9 cellular contexts compared by ENCODE assay signal in genomic region chr4:73868206-73869129, GRCh38. TPM values are rescaled to one million over a fixed set of nuclear protein-coding genes. Genes with fewer than 3 reads are reported as not detected.
A peak's percentile ranks its signal among the peaks of the same experiment; 100 is the strongest.
DNase-seq lines count a peak whose midpoint lies in the region; ATAC-seq, FAIRE-seq and TF ChIP-seq lines count a peak whose summit lies in the region.
"Had no signal": no experiment of that assay in that cellular context is flagged by ENCODE, and none has a peak within 500 bp of the region (broad histone marks: within the 10 kb centered on the region; RNA-seq: fewer than 3 reads in every experiment).

No MANE protein-coding gene starts in this region.

- 25% methylated on average over 16 of the region's 16 CpGs for WGBS in K562 (ENCODE audit: insufficient coverage, low coverage, missing lambda C conversion rate)

- peak overlapping the region; percentile 61 to 91 for H3K9ac ChIP-seq in K562 (ENCODE audit: insufficient read depth in 1 of 2, low read depth in 2 of 2, low read length in 2 of 2)
- no peak overlapping the region for H3K9ac ChIP-seq in iPS-15b (ENCODE audit: low read depth, low read length)

- POLR2A ChIA-PET in K562 (lab: Yijun Ruan, JAX), result interaction anchor here (0.6 to 0.7 kb wide), 3 partner anchors 8 to 14 kb away, joined by 3 to 4 read pairs (median 3); no protein-coding TSS in a partner anchor

- H3K27ac Mint-ChIP-seq in activated T-cell treated with anti-CD3 and anti-CD28 coated beads, Interleukin-2, amount 50 U/mL, for 24 hours, result no peak overlapping the region

- peak overlapping the region; percentile 89 for H2AFZ ChIP-seq in K562 (ENCODE audit: low read depth, low read length)

- FAIRE-seq in K562 (lab: Jason Lieb, UNC) (peak; percentile 44), RCC 7860 (lab: Jason Lieb, UNC) (no peak)

- no peak overlapping the region for H3K27ac ChIP-seq in K562 (ENCODE audit: extremely low read depth, low read depth, low read length)

- no peak overlapping the region for H3K4me3 Mint-ChIP-seq in activated T-cell treated with anti-CD3 and anti-CD28 coated beads, Interleukin-2, amount 50 U/mL, for 24 hours

- no peaks in the 10 kb centered on the region for H3K4me1 Mint-ChIP-seq in activated T-cell treated with anti-CD3 and anti-CD28 coated beads, Interleukin-2, amount 50 U/mL, for 24 hours (ENCODE audit: low read depth)

- H3K4me3 ChIP-seq in K562 (peak overlapping the region; percentile 54), iPS-15b (ENCODE audit: low read depth, low read length) (peak overlapping the region; percentile 65)

- H3K27me3 ChIP-seq in K562 (ENCODE audit: control insufficient read depth in 2 of 2, insufficient read depth in 2 of 2, low read length in 2 of 2), result no peaks in the 10 kb centered on the region
- peaks cover 28% of the 10 kb centered on the region for H3K27me3 ChIP-seq in iPS-15b (ENCODE audit: control insufficient read depth, insufficient read depth, low read length)

- DNase-seq in GM20000 (ENCODE audit: low spot score), result peak; percentile 21
- peak in 2 of 4 experiments; percentile 39 to 47 for DNase-seq in K562 (ENCODE audit: extremely low read depth in 1 of 4, low spot score in 3 of 4)
- no peak for DNase-seq in sciatic nerve (ENCODE audit: low spot score)
- DNase-seq in epidermal melanocyte (ENCODE audit: insufficient read length, low spot score), result no peak
- DNase-seq in NOMO-1 treated with dmso at 0.1 percent for 144 hours (lab: John Stamatoyannopoulos, UW; ENCODE audit: unreplicated experiment), result no peak
- DNase-seq in activated T-cell treated with anti-CD3 and anti-CD28 coated beads, Interleukin-2, amount 50 U/mL, for 24 hours, result no peak
- no peak for DNase-seq in RCC 7860 (ENCODE audit: low spot score)
- DNase-seq: GDM1 had no signal

- TSS peak; percentile 79 for BruUV-seq in K562 (replicated peaks; lab: Mats Ljungman, UMichigan)

- peaks cover 32% of the 10 kb centered on the region for H3K27me3 Mint-ChIP-seq in activated T-cell treated with anti-CD3 and anti-CD28 coated beads, Interleukin-2, amount 50 U/mL, for 24 hours

- TF ChIP-seq RAD21 in K562 (CRISPR knock-in tag; conservative IDR thresholded peaks at IDR 0.05 in 1 of 2, IDR thresholded peaks at IDR 0.05 in 1 of 2), result no peak

- in situ Hi-C loops in K562 (cut with MboI), result no loop called here

- H3K79me2 ChIP-seq in K562 (ENCODE audit: control insufficient read depth, insufficient read depth, low read length), result no peaks in the 10 kb centered on the region

- TF ChIP-seq POLR2A in K562 (conservative IDR thresholded peaks at IDR 0.05), result no peak

- ATAC-seq in K562 (peak; percentile 73), sciatic nerve (peak; percentile 31)

- H3K36me3 ChIP-seq in K562 (ENCODE audit: control insufficient read depth, insufficient read depth, low read length) (no peaks in the 10 kb centered on the region), iPS-15b (ENCODE audit: control insufficient read depth, insufficient read depth, low read length) (no peaks in the 10 kb centered on the region)

- peaks cover 9 to 11% of the 10 kb centered on the region in 2 experiments; a peak in 4 of 5 replicates for H3K4me1 ChIP-seq in K562 (replicated peaks in 1 of 2; ENCODE audit: control insufficient read depth in 2 of 2, insufficient read depth in 2 of 2, low read length in 2 of 2)
- no peaks in the 10 kb centered on the region for H3K4me1 ChIP-seq in iPS-15b (ENCODE audit: control insufficient read depth, insufficient read depth, low read length)

- peak overlapping the region; percentile 86 for H3K4me2 ChIP-seq in K562 (ENCODE audit: insufficient read depth, low read length)

- H3K9me3 Mint-ChIP-seq in activated T-cell treated with anti-CD3 and anti-CD28 coated beads, Interleukin-2, amount 50 U/mL, for 24 hours, result no peaks in the 10 kb centered on the region

- TF ChIP-seq EP300 in K562 (IDR thresholded peaks at IDR 0.05; ENCODE audit: low read length), result no peak

- CTCF ChIA-PET in K562 (lab: Yijun Ruan, JAX; ENCODE audit: low intra/inter-chr PET ratio), result no interaction called here

- no peaks in the 10 kb centered on the region for H4K20me1 ChIP-seq in K562 (replicated peaks; ENCODE audit: control insufficient read depth, insufficient read depth, low read length)

- intact Hi-C loops in K562 (cut with micrococcal nuclease) (loop anchor here (1.0 to 5.0 kb wide), 4 partner anchors 54 to 266 kb away; partner anchors contain the start of genes CXCL2 and CXCL3), sciatic nerve (cut with DNase I) (no loop called here)

- H3K9me3 ChIP-seq in K562 (replicated peaks; ENCODE audit: control insufficient read depth, insufficient read depth, low read depth, low read length) (no peaks in the 10 kb centered on the region), iPS-15b (ENCODE audit: control insufficient read depth, insufficient read depth, low read length) (no peaks in the 10 kb centered on the region)

- no peak for TF ChIP-seq CTCF in GM20000 (IDR thresholded peaks at IDR 0.05; ENCODE audit: extremely low read depth, missing control alignments)
- TF ChIP-seq CTCF in K562 (IDR thresholded peaks at IDR 0.05 in 2 of 3, conservative IDR thresholded peaks at IDR 0.05 in 1 of 3; ENCODE audit: insufficient read depth in 2 of 3, low read depth in 1 of 3, low read length in 3 of 3), result no peak

- H3K9me1 ChIP-seq in K562 (ENCODE audit: control insufficient read depth, insufficient read depth, low read length), result no peaks in the 10 kb centered on the region

- H3K36me3 Mint-ChIP-seq in activated T-cell treated with anti-CD3 and anti-CD28 coated beads, Interleukin-2, amount 50 U/mL, for 24 hours (ENCODE audit: low read depth), result no peaks in the 10 kb centered on the region

TF ChIP-seq in K562, 482 proteins besides CTCF, POLR2A, EP300 and RAD21 (continues in another document):
- TF ChIP-seq FOXK2 (conservative IDR thresholded peaks at IDR 0.05 in 1 of 2, IDR thresholded peaks at IDR 0.05 in 1 of 2; ENCODE audit: low read depth in 2 of 2), result peak; percentile 68 to 75; a peak in 3 of 4 replicates
- TF ChIP-seq PHF8 (IDR thresholded peaks at IDR 0.05; ENCODE audit: borderline replicate concordance, low read length), result 0 out of 2 replicates have a peak, but pooled peaks have one; percentile 8

RNA-seq across cellular contexts. Expression of gene CXCL1, which starts 0.7 kb away (rescaled TPM):
- total RNA-seq in K562 (2011; cell fraction: chromatin; rRNA removed; ENCODE audit: low replicate concordance), result 0.28 TPM in 1 of 2 replicates, not detected in the other
- 0.33 and 0.53 TPM in 2 replicates for total RNA-seq in K562 (2011; cell fraction: nucleolus; rRNA removed)
- 0.37 and 1.4 TPM in 2 replicates for total RNA-seq in K562 (2011; cell fraction: nucleoplasm; rRNA removed)
- total RNA-seq in K562 (2014; rRNA removed), result 2.2 TPM in 1 of 2 replicates, not detected in the other
- 0.22 and 0.29 TPM in 2 replicates for total RNA-seq in K562 (2014; rRNA removed; fragmentation: Illumina TruSeq; extraction: Trizol)
- total RNA-seq in K562 (2015; rRNA removed; fragmentation: Illumina TruSeq; extraction: Trizol), result not detected in 2 replicates
- 0.22 TPM in 1 of 2 replicates, not detected in the other for total RNA-seq in K562 (2021)
- polyA plus RNA-seq in K562 (2011; rRNA removed), result 0.20 and 0.71 TPM in 2 replicates
- 0.63 TPM in 1 of 2 replicates, not detected in the other for polyA plus RNA-seq in K562 (2011; cell fraction: cytosol; rRNA removed)
- polyA plus RNA-seq in K562 (2011; cell fraction: nucleus; rRNA removed), result 0.25 and 1.6 TPM in 2 replicates
- 0.21 and 0.42 TPM in 2 replicates for polyA plus RNA-seq in K562 (2012)
- polyA plus RNA-seq in K562 (2014; fragmentation: Illumina TruSeq; extraction: Trizol), result 0.25 and 0.34 TPM in 2 replicates
- polyA plus RNA-seq in K562 (2014; fragmentation: Nextera tagmentation; extraction: Ambion mirVana), result under 1 TPM in 1 of 2 experiments, not detected in 1; 0.07 TPM
- polyA plus RNA-seq in K562 (2014; rRNA removed), result 0.17 TPM in 1 of 2 replicates, not detected in the other
- 0.39 TPM in 1 of 2 replicates, not detected in the other for polyA minus RNA-seq in K562 (2011; rRNA and poly(A)+ RNA removed)
- not detected in 2 replicates for polyA minus RNA-seq in K562 (2011; cell fraction: cytosol; rRNA and poly(A)+ RNA removed)
- 0.33 TPM in 1 of 2 replicates, not detected in the other for polyA minus RNA-seq in K562 (2011; cell fraction: nucleus; rRNA and poly(A)+ RNA removed)
- total RNA-seq in sciatic nerve, result 11.6 TPM

RNA-seq across cellular contexts. Expression of gene PF4V1, which starts 15.4 kb away (rescaled TPM):
- total RNA-seq in K562 (2011; cell fraction: chromatin; rRNA removed; ENCODE audit: low replicate concordance), result not detected in 2 replicates
- total RNA-seq in K562 (2011; cell fraction: nucleolus; rRNA removed), result not detected in 2 replicates
- not detected in 2 replicates for total RNA-seq in K562 (2011; cell fraction: nucleoplasm; rRNA removed)
- total RNA-seq in K562 (2014; rRNA removed), result not detected in 2 replicates
- total RNA-seq in K562 (2014; rRNA removed; fragmentation: Illumina TruSeq; extraction: Trizol), result not detected in 2 replicates
- not detected in 2 replicates for total RNA-seq in K562 (2015; rRNA removed; fragmentation: Illumina TruSeq; extraction: Trizol)
- not detected in 2 replicates for total RNA-seq in K562 (2021)
- not detected in 2 replicates for polyA plus RNA-seq in K562 (2011; rRNA removed)
- not detected in 2 replicates for polyA plus RNA-seq in K562 (2011; cell fraction: cytosol; rRNA removed)
- not detected in 2 replicates for polyA plus RNA-seq in K562 (2011; cell fraction: nucleus; rRNA removed)
- polyA plus RNA-seq in K562 (2012), result not detected in 2 replicates
- not detected in 2 replicates for polyA plus RNA-seq in K562 (2014; fragmentation: Illumina TruSeq; extraction: Trizol)
- polyA plus RNA-seq in K562 (2014; fragmentation: Nextera tagmentation; extraction: Ambion mirVana), result not detected
- polyA plus RNA-seq in K562 (2014; rRNA removed), result not detected in 2 replicates
- polyA minus RNA-seq in K562 (2011; rRNA and poly(A)+ RNA removed), result not detected in 2 replicates
- polyA minus RNA-seq in K562 (2011; cell fraction: cytosol; rRNA and poly(A)+ RNA removed), result not detected in 2 replicates
- not detected in 2 replicates for polyA minus RNA-seq in K562 (2011; cell fraction: nucleus; rRNA and poly(A)+ RNA removed)
- not detected for total RNA-seq in sciatic nerve

RNA-seq across cellular contexts. Expression of gene CXCL6, which starts 32.0 kb away (rescaled TPM):
- not detected in 2 replicates for total RNA-seq in K562 (2011; cell fraction: chromatin; rRNA removed; ENCODE audit: low replicate concordance)
- not detected in 2 replicates for total RNA-seq in K562 (2011; cell fraction: nucleolus; rRNA removed)
- total RNA-seq in K562 (2011; cell fraction: nucleoplasm; rRNA removed), result not detected in 2 replicates
- total RNA-seq in K562 (2014; rRNA removed) (not detected in 2 replicates), K562 (2014; rRNA removed; fragmentation: Illumina TruSeq; extraction: Trizol) (not detected in 2 replicates), K562 (2015; rRNA removed; fragmentation: Illumina TruSeq; extraction: Trizol) (not detected in 2 replicates), K562 (2021) (not detected in 2 replicates), sciatic nerve (2.8 TPM)
- polyA plus RNA-seq in K562 (2011; rRNA removed) (not detected in 2 replicates), K562 (2014; fragmentation: Illumina TruSeq; extraction: Trizol) (not detected in 2 replicates), K562 (2014; fragmentation: Nextera tagmentation; extraction: Ambion mirVana) (not detected), K562 (2014; rRNA removed) (not detected in 2 replicates)
- polyA plus RNA-seq in K562 (2011; cell fraction: cytosol; rRNA removed), result not detected in 2 replicates
- not detected in 2 replicates for polyA plus RNA-seq in K562 (2011; cell fraction: nucleus; rRNA removed)
- not detected in 2 replicates for polyA plus RNA-seq in K562 (2012)
- not detected in 2 replicates for polyA minus RNA-seq in K562 (2011; rRNA and poly(A)+ RNA removed)
- polyA minus RNA-seq in K562 (2011; cell fraction: cytosol; rRNA and poly(A)+ RNA removed), result not detected in 2 replicates
- polyA minus RNA-seq in K562 (2011; cell fraction: nucleus; rRNA and poly(A)+ RNA removed), result not detected in 2 replicates
